26 cellular contexts compared by ENCODE assay signal in genomic region chr7:157515342-157516041, GRCh38.
DNase-seq lines count a peak whose midpoint lies in the region; ATAC-seq and TF ChIP-seq lines count a peak whose summit lies in the region.
"Had no signal": no experiment of that assay in that cellular context is flagged by ENCODE, and none has a peak within 500 bp of the region (broad histone marks: within the 10 kb centered on the region; RNA-seq: fewer than 3 reads in every experiment).

No MANE protein-coding gene starts in this region.

- H3K36me3 ChIP-seq in stomach: no peaks in the 10 kb centered on the region
- H3K36me3 ChIP-seq: brain microvascular endothelial cell, WERI-Rb-1 had no signal

- no peaks in the 10 kb centered on the region for H3K4me1 ChIP-seq in stomach
- no peaks in the 10 kb centered on the region for H3K4me1 ChIP-seq in foreskin keratinocyte

- peaks cover 23% of the 10 kb centered on the region for H3K27me3 Mint-ChIP-seq in activated CD8-positive, alpha-beta T cell treated with anti-CD3 and anti-CD28 coated beads, Interleukin-2, amount 10 ng/mL, durations not matched to agents 7 days and 5 days (ENCODE audit: low read depth)
- no peaks in the 10 kb centered on the region for H3K27me3 Mint-ChIP-seq in activated CD8-positive, alpha-beta T cell treated with anti-CD3 and anti-CD28 coated beads for 36 hours
- H3K27me3 Mint-ChIP-seq: activated naive CD4-positive, alpha-beta T cell treated with anti-CD3 and anti-CD28 coated beads, Interleukin-2, amount 50 U/mL, for 24 hours; CD4-positive, alpha-beta T cell had no signal

- H3K4me3 ChIP-seq in stomach: no peak overlapping the region

- TF ChIP-seq EP300 in stomach (IDR thresholded peaks at IDR 0.05): no peak

- H3K4me1 Mint-ChIP-seq in activated CD8-positive, alpha-beta T cell treated with anti-CD3 and anti-CD28 coated beads, Interleukin-2, amount 10 ng/mL, durations not matched to agents 7 days and 5 days (ENCODE audit: low read depth): no peaks in the 10 kb centered on the region
- H3K4me1 Mint-ChIP-seq in activated CD8-positive, alpha-beta T cell treated with anti-CD3 and anti-CD28 coated beads for 36 hours (ENCODE audit: low read depth): no peaks in the 10 kb centered on the region
- H3K4me1 Mint-ChIP-seq: activated naive CD4-positive, alpha-beta T cell treated with anti-CD3 and anti-CD28 coated beads, Interleukin-2, amount 50 U/mL, for 24 hours had no signal

- intact Hi-C loops in activated CD8-positive, alpha-beta T cell treated with anti-CD3 and anti-CD28 coated beads for 36 hours (cut with micrococcal nuclease): no loop called here
- intact Hi-C loops in stomach (cut with DNase I; ENCODE audit: low total_unique reads): no loop called here

- no peak for ATAC-seq in activated CD8-positive, alpha-beta T cell treated with anti-CD3 and anti-CD28 coated beads, Interleukin-2, amount 10 ng/mL, durations not matched to agents 7 days and 5 days
- ATAC-seq in activated CD8-positive, alpha-beta T cell treated with anti-CD3 and anti-CD28 coated beads for 36 hours: no peak
- ATAC-seq in foreskin keratinocyte: no peak
- ATAC-seq: left ventricle myocardium superior, T-cell had no signal

- H3K27me3 ChIP-seq in stomach (peaks cover 0 to 51% (median 10%) of the 10 kb centered on the region in 3 donors), foreskin keratinocyte (no peaks in the 10 kb centered on the region)
- H3K27me3 ChIP-seq: brain microvascular endothelial cell had no signal

- no peak overlapping the region for H3K4me3 Mint-ChIP-seq in activated CD8-positive, alpha-beta T cell treated with anti-CD3 and anti-CD28 coated beads, Interleukin-2, amount 10 ng/mL, durations not matched to agents 7 days and 5 days
- H3K4me3 Mint-ChIP-seq in activated CD8-positive, alpha-beta T cell treated with anti-CD3 and anti-CD28 coated beads for 36 hours: no peak overlapping the region
- H3K4me3 Mint-ChIP-seq: activated naive CD4-positive, alpha-beta T cell treated with anti-CD3 and anti-CD28 coated beads, Interleukin-2, amount 50 U/mL, for 24 hours; CD4-positive, alpha-beta T cell; IgD-negative memory B cell; naive B cell; T-cell had no signal

- CTCF ChIA-PET in activated CD8-positive, alpha-beta T cell treated with anti-CD3 and anti-CD28 coated beads, Interleukin-2, amount 10 ng/mL, durations not matched to agents 7 days and 5 days (lab: Charles Lee): no interaction called here
- CTCF ChIA-PET in activated CD8-positive, alpha-beta T cell treated with anti-CD3 and anti-CD28 coated beads for 36 hours (lab: Charles Lee): interaction anchor here (0.9 kb wide), 1 partner anchor 46 kb away, joined by 3 read pairs; no protein-coding TSS in a partner anchor

- WGBS in stomach, 5 donors: 57 to 66% (median 60%) methylated on average over 18 to 21 of the region's 21 CpGs

- TF ChIP-seq POLR2A in stomach (IDR thresholded peaks at IDR 0.05): no peak

- peaks cover 0 to 5% (median 0%) of the 10 kb centered on the region in 4 donors for H3K9me3 ChIP-seq in stomach

- no peak overlapping the region for H3K27ac Mint-ChIP-seq in activated CD8-positive, alpha-beta T cell treated with anti-CD3 and anti-CD28 coated beads, Interleukin-2, amount 10 ng/mL, durations not matched to agents 7 days and 5 days
- H3K27ac Mint-ChIP-seq in activated CD8-positive, alpha-beta T cell treated with anti-CD3 and anti-CD28 coated beads for 36 hours: no peak overlapping the region
- H3K27ac Mint-ChIP-seq: CD4-positive, alpha-beta T cell; IgD-negative memory B cell; naive B cell; T-cell had no signal

- DNase-seq in activated CD8-positive, alpha-beta T cell treated with anti-CD3 and anti-CD28 coated beads, Interleukin-2, amount 10 ng/mL, durations not matched to agents 7 days and 5 days: peak; percentile 1
- DNase-seq in activated CD8-positive, alpha-beta T cell treated with anti-CD3 and anti-CD28 coated beads for 36 hours: no peak
- peak; percentile 34 for DNase-seq in activated CD8-positive, alpha-beta memory T cell treated with anti-CD3 and anti-CD28 coated beads, Interleukin-2, amount 50 U/mL, for 48 hours
- DNase-seq in mesenteric fat pad (ENCODE audit: low spot score) (peak; percentile 39), stomach (peak; percentile 19), foreskin keratinocyte (no peak), kidney tubule cell (ENCODE audit: low spot score) (no peak), hypothalamus (lab: John Stamatoyannopoulos, UW) (no peak)
- DNase-seq: activated CD4-positive, alpha-beta T cell treated with anti-CD3 and anti-CD28 coated beads for 48 hours; AML-193; amygdala; brain microvascular endothelial cell; CD4-positive, alpha-beta T cell; cerebellar nuclear complex; hippocampal formation; left ventricle myocardium superior; midbrain; naive B cell; NCI-H446; NCI-H82; occipital lobe; stimulated activated naive CD4-positive, alpha-beta T cell treated with Interleukin-2 at 50 U/mL for 16 hours; WERI-Rb-1 had no signal

- POLR2A ChIA-PET in activated CD8-positive, alpha-beta T cell treated with anti-CD3 and anti-CD28 coated beads, Interleukin-2, amount 10 ng/mL, durations not matched to agents 7 days and 5 days (lab: Charles Lee): no interaction called here
- POLR2A ChIA-PET in activated CD8-positive, alpha-beta T cell treated with anti-CD3 and anti-CD28 coated beads for 36 hours (lab: Charles Lee): interaction anchor here (0.6 kb wide), 1 partner anchor 9 kb away, joined by 4 read pairs; no protein-coding TSS in a partner anchor

- no peak for TF ChIP-seq CTCF in activated CD8-positive, alpha-beta T cell treated with anti-CD3 and anti-CD28 coated beads for 36 hours (IDR thresholded peaks at IDR 0.05)
- TF ChIP-seq CTCF in stomach (IDR thresholded peaks at IDR 0.05) (no peak), foreskin keratinocyte (conservative IDR thresholded peaks at IDR 0.05) (no peak)

- no peaks in the 10 kb centered on the region for H3K9me3 Mint-ChIP-seq in activated CD8-positive, alpha-beta T cell treated with anti-CD3 and anti-CD28 coated beads, Interleukin-2, amount 10 ng/mL, durations not matched to agents 7 days and 5 days (ENCODE audit: insufficient read depth)
- H3K9me3 Mint-ChIP-seq in activated CD8-positive, alpha-beta T cell treated with anti-CD3 and anti-CD28 coated beads for 36 hours: no peaks in the 10 kb centered on the region
- H3K9me3 Mint-ChIP-seq: activated naive CD4-positive, alpha-beta T cell treated with anti-CD3 and anti-CD28 coated beads, Interleukin-2, amount 50 U/mL, for 24 hours; T-cell had no signal

- H3K27ac ChIP-seq in stomach (no peak overlapping the region), foreskin keratinocyte (no peak overlapping the region)
- H3K27ac ChIP-seq: brain microvascular endothelial cell, WERI-Rb-1 had no signal

- no peaks in the 10 kb centered on the region for H3K36me3 Mint-ChIP-seq in activated CD8-positive, alpha-beta T cell treated with anti-CD3 and anti-CD28 coated beads, Interleukin-2, amount 10 ng/mL, durations not matched to agents 7 days and 5 days (ENCODE audit: low read depth)
- no peaks in the 10 kb centered on the region for H3K36me3 Mint-ChIP-seq in activated CD8-positive, alpha-beta T cell treated with anti-CD3 and anti-CD28 coated beads for 36 hours (ENCODE audit: low read depth)
- H3K36me3 Mint-ChIP-seq: activated naive CD4-positive, alpha-beta T cell treated with anti-CD3 and anti-CD28 coated beads, Interleukin-2, amount 50 U/mL, for 24 hours; IgD-negative memory B cell; naive B cell; T-cell had no signal

Comparison
In these comparisons a context has a peak if more than half of its experiments do, and no peak if none do; other contexts are left out.
1. DNase-seq: peak in activated CD8-positive, alpha-beta T cell treated with anti-CD3 and anti-CD28 coated beads, Interleukin-2, amount 10 ng/mL, durations not matched to agents 7 days and 5 days (single experiment), activated CD8-positive, alpha-beta memory T cell treated with anti-CD3 and anti-CD28 coated beads, Interleukin-2, amount 50 U/mL, for 48 hours (single experiment), mesenteric fat pad (single experiment) and stomach (single experiment); none in activated CD8-positive, alpha-beta T cell treated with anti-CD3 and anti-CD28 coated beads for 36 hours (single experiment), foreskin keratinocyte (0 of 2), kidney tubule cell (single experiment) and hypothalamus (0 of 51).